Comparison of ENCODE assay signal across 2 cellular contexts in the genomic region with DNA sequence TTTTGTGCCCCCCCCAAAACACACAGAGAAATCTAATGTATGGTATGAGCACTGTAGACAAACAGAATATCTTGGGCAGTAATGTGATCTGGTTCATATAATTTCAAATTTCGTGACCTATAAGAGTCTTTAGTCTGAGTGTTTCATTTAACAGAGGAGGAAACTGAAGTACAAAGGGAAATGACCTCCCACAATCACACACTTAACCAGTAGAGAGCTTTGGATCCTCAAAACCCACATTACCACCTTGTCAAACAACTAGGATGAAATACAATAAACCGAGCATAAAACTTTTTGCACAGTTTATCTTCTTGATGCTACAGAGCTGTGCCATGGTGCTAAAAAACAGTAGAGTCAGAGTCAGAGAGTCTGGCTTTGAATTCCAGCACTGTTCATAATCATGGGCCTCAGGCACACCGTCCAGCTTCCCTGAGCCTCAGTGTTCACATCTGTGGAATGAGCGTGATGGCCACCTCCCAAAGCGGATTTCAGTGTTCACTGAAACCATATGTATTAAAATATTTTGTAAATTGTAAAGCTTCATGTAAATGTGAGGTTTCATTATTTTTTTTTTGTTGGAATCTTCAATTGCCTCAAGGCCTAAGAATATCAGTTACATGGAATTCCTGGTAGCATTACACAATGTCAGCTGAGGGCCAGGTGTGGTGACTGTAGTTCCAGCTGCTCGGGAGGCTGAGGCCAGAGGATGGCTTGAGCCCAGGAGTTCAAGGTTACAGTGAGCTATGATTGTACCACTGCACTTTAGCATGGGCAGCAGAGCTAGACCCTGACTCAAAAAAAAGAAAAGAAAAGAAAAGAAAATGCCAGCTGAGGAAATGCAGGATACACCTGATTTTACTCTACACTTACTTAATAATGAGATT.
TF ChIP-seq lines count a peak whose summit lies in the region.

No MANE protein-coding gene starts in this region.

TF ChIP-seq in SK-N-SH, 30 proteins besides CTCF, POLR2A, EP300 and RAD21 (continued from another document):
- no peak for TF ChIP-seq MXI1 (IDR thresholded peaks at IDR 0.05; ENCODE audit: low read depth, low read length)
- TF ChIP-seq, protein P1, sequence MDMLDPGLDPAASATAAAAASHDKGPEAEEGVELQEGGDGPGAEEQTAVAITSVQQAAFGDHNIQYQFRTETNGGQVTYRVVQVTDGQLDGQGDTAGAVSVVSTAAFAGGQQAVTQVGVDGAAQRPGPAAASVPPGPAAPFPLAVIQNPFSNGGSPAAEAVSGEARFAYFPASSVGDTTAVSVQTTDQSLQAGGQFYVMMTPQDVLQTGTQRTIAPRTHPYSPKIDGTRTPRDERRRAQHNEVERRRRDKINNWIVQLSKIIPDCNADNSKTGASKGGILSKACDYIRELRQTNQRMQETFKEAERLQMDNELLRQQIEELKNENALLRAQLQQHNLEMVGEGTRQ (IDR thresholded peaks at IDR 0.05; ENCODE audit: borderline replicate concordance, low read depth, low read length): no peak
- no peak for TF ChIP-seq MEF2A (IDR thresholded peaks at IDR 0.05; ENCODE audit: borderline replicate concordance, low read depth)
- TF ChIP-seq, protein P2, sequence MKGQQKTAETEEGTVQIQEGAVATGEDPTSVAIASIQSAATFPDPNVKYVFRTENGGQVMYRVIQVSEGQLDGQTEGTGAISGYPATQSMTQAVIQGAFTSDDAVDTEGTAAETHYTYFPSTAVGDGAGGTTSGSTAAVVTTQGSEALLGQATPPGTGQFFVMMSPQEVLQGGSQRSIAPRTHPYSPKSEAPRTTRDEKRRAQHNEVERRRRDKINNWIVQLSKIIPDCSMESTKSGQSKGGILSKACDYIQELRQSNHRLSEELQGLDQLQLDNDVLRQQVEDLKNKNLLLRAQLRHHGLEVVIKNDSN (IDR thresholded peaks at IDR 0.05; ENCODE audit: borderline replicate concordance, low read depth): no peak
- TF ChIP-seq, protein P3, sequence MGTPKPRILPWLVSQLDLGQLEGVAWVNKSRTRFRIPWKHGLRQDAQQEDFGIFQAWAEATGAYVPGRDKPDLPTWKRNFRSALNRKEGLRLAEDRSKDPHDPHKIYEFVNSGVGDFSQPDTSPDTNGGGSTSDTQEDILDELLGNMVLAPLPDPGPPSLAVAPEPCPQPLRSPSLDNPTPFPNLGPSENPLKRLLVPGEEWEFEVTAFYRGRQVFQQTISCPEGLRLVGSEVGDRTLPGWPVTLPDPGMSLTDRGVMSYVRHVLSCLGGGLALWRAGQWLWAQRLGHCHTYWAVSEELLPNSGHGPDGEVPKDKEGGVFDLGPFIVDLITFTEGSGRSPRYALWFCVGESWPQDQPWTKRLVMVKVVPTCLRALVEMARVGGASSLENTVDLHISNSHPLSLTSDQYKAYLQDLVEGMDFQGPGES (IDR thresholded peaks at IDR 0.05; ENCODE audit: low read depth, low read length): no peak
- TF ChIP-seq, protein P4, sequence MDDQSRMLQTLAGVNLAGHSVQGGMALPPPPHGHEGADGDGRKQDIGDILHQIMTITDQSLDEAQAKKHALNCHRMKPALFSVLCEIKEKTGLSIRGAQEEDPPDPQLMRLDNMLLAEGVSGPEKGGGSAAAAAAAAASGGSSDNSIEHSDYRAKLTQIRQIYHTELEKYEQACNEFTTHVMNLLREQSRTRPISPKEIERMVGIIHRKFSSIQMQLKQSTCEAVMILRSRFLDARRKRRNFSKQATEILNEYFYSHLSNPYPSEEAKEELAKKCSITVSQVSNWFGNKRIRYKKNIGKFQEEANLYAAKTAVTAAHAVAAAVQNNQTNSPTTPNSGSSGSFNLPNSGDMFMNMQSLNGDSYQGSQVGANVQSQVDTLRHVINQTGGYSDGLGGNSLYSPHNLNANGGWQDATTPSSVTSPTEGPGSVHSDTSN (IDR thresholded peaks at IDR 0.05): no peak
- no peak for TF ChIP-seq RFX5 (IDR thresholded peaks at IDR 0.05; ENCODE audit: low read length)
- TF ChIP-seq FOXJ3 (CRISPR knock-in tag; IDR thresholded peaks at IDR 0.05): no peak
- TF ChIP-seq RXRA (IDR thresholded peaks at IDR 0.05; ENCODE audit: borderline replicate concordance, low read depth): no peak
- TF ChIP-seq ELF1 (IDR thresholded peaks at IDR 0.05): no peak
- TF ChIP-seq TCF12 (IDR thresholded peaks at IDR 0.05): no peak
- TF ChIP-seq, protein P5, sequence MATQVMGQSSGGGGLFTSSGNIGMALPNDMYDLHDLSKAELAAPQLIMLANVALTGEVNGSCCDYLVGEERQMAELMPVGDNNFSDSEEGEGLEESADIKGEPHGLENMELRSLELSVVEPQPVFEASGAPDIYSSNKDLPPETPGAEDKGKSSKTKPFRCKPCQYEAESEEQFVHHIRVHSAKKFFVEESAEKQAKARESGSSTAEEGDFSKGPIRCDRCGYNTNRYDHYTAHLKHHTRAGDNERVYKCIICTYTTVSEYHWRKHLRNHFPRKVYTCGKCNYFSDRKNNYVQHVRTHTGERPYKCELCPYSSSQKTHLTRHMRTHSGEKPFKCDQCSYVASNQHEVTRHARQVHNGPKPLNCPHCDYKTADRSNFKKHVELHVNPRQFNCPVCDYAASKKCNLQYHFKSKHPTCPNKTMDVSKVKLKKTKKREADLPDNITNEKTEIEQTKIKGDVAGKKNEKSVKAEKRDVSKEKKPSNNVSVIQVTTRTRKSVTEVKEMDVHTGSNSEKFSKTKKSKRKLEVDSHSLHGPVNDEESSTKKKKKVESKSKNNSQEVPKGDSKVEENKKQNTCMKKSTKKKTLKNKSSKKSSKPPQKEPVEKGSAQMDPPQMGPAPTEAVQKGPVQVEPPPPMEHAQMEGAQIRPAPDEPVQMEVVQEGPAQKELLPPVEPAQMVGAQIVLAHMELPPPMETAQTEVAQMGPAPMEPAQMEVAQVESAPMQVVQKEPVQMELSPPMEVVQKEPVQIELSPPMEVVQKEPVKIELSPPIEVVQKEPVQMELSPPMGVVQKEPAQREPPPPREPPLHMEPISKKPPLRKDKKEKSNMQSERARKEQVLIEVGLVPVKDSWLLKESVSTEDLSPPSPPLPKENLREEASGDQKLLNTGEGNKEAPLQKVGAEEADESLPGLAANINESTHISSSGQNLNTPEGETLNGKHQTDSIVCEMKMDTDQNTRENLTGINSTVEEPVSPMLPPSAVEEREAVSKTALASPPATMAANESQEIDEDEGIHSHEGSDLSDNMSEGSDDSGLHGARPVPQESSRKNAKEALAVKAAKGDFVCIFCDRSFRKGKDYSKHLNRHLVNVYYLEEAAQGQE (IDR thresholded peaks at IDR 0.05; ENCODE audit: low read depth, low read length): no peak
- TF ChIP-seq NFIC (IDR thresholded peaks at IDR 0.05; ENCODE audit: borderline replicate concordance): no peak
- no peak for TF ChIP-seq SIN3A (IDR thresholded peaks at IDR 0.05; ENCODE audit: borderline replicate concordance, low read depth, low read length)
- no peak for TF ChIP-seq FOXM1 (IDR thresholded peaks at IDR 0.05; ENCODE audit: low read depth)

TF ChIP-seq in SK-N-SH treated with all-trans-retinoic acid at 6 μM for 48 hours, 23 proteins besides CTCF, POLR2A, EP300 and RAD21:
- TF ChIP-seq, protein P6, sequence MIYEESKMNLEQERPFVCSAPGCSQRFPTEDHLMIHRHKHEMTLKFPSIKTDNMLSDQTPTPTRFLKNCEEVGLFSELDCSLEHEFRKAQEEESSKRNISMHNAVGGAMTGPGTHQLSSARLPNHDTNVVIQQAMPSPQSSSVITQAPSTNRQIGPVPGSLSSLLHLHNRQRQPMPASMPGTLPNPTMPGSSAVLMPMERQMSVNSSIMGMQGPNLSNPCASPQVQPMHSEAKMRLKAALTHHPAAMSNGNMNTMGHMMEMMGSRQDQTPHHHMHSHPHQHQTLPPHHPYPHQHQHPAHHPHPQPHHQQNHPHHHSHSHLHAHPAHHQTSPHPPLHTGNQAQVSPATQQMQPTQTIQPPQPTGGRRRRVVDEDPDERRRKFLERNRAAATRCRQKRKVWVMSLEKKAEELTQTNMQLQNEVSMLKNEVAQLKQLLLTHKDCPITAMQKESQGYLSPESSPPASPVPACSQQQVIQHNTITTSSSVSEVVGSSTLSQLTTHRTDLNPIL (CRISPR knock-in tag; IDR thresholded peaks at IDR 0.05; ENCODE audit: low read depth): no peak
- TF ChIP-seq GLIS3 (CRISPR knock-in tag; IDR thresholded peaks at IDR 0.05): no peak
- no peak for TF ChIP-seq ZNF70 (CRISPR knock-in tag; IDR thresholded peaks at IDR 0.05)
- no peak for TF ChIP-seq ESRRG (CRISPR knock-in tag; IDR thresholded peaks at IDR 0.05)
- TF ChIP-seq ISL1 (CRISPR knock-in tag; IDR thresholded peaks at IDR 0.05): no peak
- TF ChIP-seq SNAI2 (CRISPR knock-in tag; IDR thresholded peaks at IDR 0.05): no peak
- no peak for TF ChIP-seq PPARA (CRISPR knock-in tag; IDR thresholded peaks at IDR 0.05; ENCODE audit: borderline replicate concordance)
- no peak for TF ChIP-seq RARB (CRISPR knock-in tag; IDR thresholded peaks at IDR 0.05)
- TF ChIP-seq ZNF8 (CRISPR knock-in tag; IDR thresholded peaks at IDR 0.05): no peak
- TF ChIP-seq ZNF565 (CRISPR knock-in tag; conservative IDR thresholded peaks at IDR 0.05; ENCODE audit: low read depth): no peak
- TF ChIP-seq, protein P7, sequence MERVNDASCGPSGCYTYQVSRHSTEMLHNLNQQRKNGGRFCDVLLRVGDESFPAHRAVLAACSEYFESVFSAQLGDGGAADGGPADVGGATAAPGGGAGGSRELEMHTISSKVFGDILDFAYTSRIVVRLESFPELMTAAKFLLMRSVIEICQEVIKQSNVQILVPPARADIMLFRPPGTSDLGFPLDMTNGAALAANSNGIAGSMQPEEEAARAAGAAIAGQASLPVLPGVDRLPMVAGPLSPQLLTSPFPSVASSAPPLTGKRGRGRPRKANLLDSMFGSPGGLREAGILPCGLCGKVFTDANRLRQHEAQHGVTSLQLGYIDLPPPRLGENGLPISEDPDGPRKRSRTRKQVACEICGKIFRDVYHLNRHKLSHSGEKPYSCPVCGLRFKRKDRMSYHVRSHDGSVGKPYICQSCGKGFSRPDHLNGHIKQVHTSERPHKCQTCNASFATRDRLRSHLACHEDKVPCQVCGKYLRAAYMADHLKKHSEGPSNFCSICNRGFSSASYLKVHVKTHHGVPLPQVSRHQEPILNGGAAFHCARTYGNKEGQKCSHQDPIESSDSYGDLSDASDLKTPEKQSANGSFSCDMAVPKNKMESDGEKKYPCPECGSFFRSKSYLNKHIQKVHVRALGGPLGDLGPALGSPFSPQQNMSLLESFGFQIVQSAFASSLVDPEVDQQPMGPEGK (CRISPR knock-in tag; IDR thresholded peaks at IDR 0.05; ENCODE audit: borderline replicate concordance): no peak
- no peak for TF ChIP-seq BACH2 (CRISPR knock-in tag; IDR thresholded peaks at IDR 0.05; ENCODE audit: borderline replicate concordance)
- no peak for TF ChIP-seq OSR1 (CRISPR knock-in tag; IDR thresholded peaks at IDR 0.05)
- TF ChIP-seq, protein P8, sequence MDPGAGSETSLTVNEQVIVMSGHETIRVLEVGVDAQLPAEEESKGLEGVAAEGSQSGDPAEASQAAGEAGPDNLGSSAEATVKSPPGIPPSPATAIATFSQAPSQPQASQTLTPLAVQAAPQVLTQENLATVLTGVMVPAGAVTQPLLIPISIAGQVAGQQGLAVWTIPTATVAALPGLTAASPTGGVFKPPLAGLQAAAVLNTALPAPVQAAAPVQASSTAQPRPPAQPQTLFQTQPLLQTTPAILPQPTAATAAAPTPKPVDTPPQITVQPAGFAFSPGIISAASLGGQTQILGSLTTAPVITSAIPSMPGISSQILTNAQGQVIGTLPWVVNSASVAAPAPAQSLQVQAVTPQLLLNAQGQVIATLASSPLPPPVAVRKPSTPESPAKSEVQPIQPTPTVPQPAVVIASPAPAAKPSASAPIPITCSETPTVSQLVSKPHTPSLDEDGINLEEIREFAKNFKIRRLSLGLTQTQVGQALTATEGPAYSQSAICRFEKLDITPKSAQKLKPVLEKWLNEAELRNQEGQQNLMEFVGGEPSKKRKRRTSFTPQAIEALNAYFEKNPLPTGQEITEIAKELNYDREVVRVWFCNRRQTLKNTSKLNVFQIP (CRISPR knock-in tag; IDR thresholded peaks at IDR 0.05; ENCODE audit: borderline replicate concordance, low read depth): no peak
- TF ChIP-seq, protein P9, sequence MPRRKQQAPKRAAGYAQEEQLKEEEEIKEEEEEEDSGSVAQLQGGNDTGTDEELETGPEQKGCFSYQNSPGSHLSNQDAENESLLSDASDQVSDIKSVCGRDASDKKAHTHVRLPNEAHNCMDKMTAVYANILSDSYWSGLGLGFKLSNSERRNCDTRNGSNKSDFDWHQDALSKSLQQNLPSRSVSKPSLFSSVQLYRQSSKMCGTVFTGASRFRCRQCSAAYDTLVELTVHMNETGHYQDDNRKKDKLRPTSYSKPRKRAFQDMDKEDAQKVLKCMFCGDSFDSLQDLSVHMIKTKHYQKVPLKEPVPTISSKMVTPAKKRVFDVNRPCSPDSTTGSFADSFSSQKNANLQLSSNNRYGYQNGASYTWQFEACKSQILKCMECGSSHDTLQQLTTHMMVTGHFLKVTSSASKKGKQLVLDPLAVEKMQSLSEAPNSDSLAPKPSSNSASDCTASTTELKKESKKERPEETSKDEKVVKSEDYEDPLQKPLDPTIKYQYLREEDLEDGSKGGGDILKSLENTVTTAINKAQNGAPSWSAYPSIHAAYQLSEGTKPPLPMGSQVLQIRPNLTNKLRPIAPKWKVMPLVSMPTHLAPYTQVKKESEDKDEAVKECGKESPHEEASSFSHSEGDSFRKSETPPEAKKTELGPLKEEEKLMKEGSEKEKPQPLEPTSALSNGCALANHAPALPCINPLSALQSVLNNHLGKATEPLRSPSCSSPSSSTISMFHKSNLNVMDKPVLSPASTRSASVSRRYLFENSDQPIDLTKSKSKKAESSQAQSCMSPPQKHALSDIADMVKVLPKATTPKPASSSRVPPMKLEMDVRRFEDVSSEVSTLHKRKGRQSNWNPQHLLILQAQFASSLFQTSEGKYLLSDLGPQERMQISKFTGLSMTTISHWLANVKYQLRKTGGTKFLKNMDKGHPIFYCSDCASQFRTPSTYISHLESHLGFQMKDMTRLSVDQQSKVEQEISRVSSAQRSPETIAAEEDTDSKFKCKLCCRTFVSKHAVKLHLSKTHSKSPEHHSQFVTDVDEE (CRISPR knock-in tag; IDR thresholded peaks at IDR 0.05): no peak
- TF ChIP-seq TOX (CRISPR knock-in tag; IDR thresholded peaks at IDR 0.05; ENCODE audit: borderline replicate concordance): no peak
- no peak for TF ChIP-seq CSDC2 (CRISPR knock-in tag; IDR thresholded peaks at IDR 0.05)
- TF ChIP-seq ARNTL (CRISPR knock-in tag; IDR thresholded peaks at IDR 0.05; ENCODE audit: borderline replicate concordance, low read depth): no peak
- TF ChIP-seq ZC3H10 (CRISPR knock-in tag; IDR thresholded peaks at IDR 0.05): no peak
- TF ChIP-seq ZFP30 (CRISPR knock-in tag; IDR thresholded peaks at IDR 0.05): no peak
